10 cellular contexts compared by ENCODE assay signal in genomic region chr3:58025824-58026579, GRCh38. TPM values are rescaled to one million over a fixed set of nuclear protein-coding genes. Genes with fewer than 3 reads are reported as not detected.
DNase-seq lines count a peak whose midpoint lies in the region; ATAC-seq and TF ChIP-seq lines count a peak whose summit lies in the region.
"Had no signal": no experiment of that assay in that cellular context is flagged by ENCODE, and none has a peak within 500 bp of the region (broad histone marks: within the 10 kb centered on the region; RNA-seq: fewer than 3 reads in every experiment).

No MANE protein-coding gene starts in this region.

- no peak for ATAC-seq in CD4-positive, CD25-positive, alpha-beta regulatory T cell (ENCODE audit: low read depth in 2 of 2)
- ATAC-seq in right lobe of liver: peak; percentile 67 to 78 (median 71)

- peaks cover 19 to 54% (median 35%) of the 10 kb centered on the region in 4 donors for H3K4me1 Mint-ChIP-seq in CD4-positive, CD25-positive, alpha-beta regulatory T cell
- H3K4me1 Mint-ChIP-seq in CD8-positive, alpha-beta memory T cell: peaks cover 0 to 11% (median 5%) of the 10 kb centered on the region in 3 donors
- peaks cover 19% of the 10 kb centered on the region for H3K4me1 Mint-ChIP-seq in activated CD4-positive, alpha-beta T cell treated with anti-CD3 and anti-CD28 coated beads, Interleukin-2, amount 10 ng/mL, durations not matched to agents 7 days and 5 days
- H3K4me1 Mint-ChIP-seq: activated B cell treated with CpG ODN at 0.5 μM for 24 hours had no signal

- H3K4me1 ChIP-seq in CD4-positive, CD25-positive, alpha-beta regulatory T cell (ENCODE audit: control insufficient read depth, insufficient read depth, low read length, poor library complexity, severe bottlenecking): peaks cover 7% of the 10 kb centered on the region
- H3K4me1 ChIP-seq in ascending aorta: peaks cover 0 to 42% of the 10 kb centered on the region in 2 donors
- H3K4me1 ChIP-seq in right lobe of liver: peaks cover 0 to 45% (median 23%) of the 10 kb centered on the region in 4 donors
- H3K4me1 ChIP-seq in CD8-positive, alpha-beta memory T cell (ENCODE audit: insufficient read depth, low read length): no peaks in the 10 kb centered on the region
- no peaks in the 10 kb centered on the region for H3K4me1 ChIP-seq in BE2C

- no peak overlapping the region for H3K4me3 ChIP-seq in CD4-positive, CD25-positive, alpha-beta regulatory T cell (ENCODE audit: low read depth, low read length)
- peak overlapping the region in 1 of 2 donors; percentile 34 for H3K4me3 ChIP-seq in ascending aorta
- peak overlapping the region in 1 of 3 donors; percentile 9 for H3K4me3 ChIP-seq in right lobe of liver
- no peak overlapping the region for H3K4me3 ChIP-seq in CD8-positive, alpha-beta memory T cell (ENCODE audit: low read length)
- H3K4me3 ChIP-seq in BE2C (ENCODE audit: low read depth, low read length): no peak overlapping the region

- H3K27ac ChIP-seq in CD4-positive, CD25-positive, alpha-beta regulatory T cell (ENCODE audit: insufficient read depth, low read length, poor library complexity, severe bottlenecking): no peak overlapping the region
- H3K27ac ChIP-seq in ascending aorta: peak overlapping the region; percentile 63 to 81
- H3K27ac ChIP-seq in right lobe of liver: peak overlapping the region in 2 of 3 donors; percentile 52 to 61
- H3K27ac ChIP-seq in CD8-positive, alpha-beta memory T cell (ENCODE audit: low read depth, low read length): no peak overlapping the region

- DNase-seq in CD4-positive, CD25-positive, alpha-beta regulatory T cell: no peak
- DNase-seq in NCI-H128 (lab: John Stamatoyannopoulos, UW; ENCODE audit: unreplicated experiment) (peak; percentile 67), ascending aorta (ENCODE audit: low spot score in 2 of 2) (no peak), right lobe of liver (peak in 1 of 3 donors; percentile 66), BE2C (no peak)
- DNase-seq in effector CD8-positive, alpha-beta T cell (lab: John Stamatoyannopoulos, UW): no peak
- DNase-seq in CD8-positive, alpha-beta memory T cell: no peak
- no peak for DNase-seq in activated CD4-positive, alpha-beta T cell treated with anti-CD3 and anti-CD28 coated beads, Interleukin-2, amount 10 ng/mL, durations not matched to agents 7 days and 5 days
- DNase-seq: activated B cell treated with CpG ODN at 0.5 μM for 24 hours; stimulated activated CD4-positive, alpha-beta T cell treated with anti-CD3 and anti-CD28 coated beads, Interleukin-1b, Interleukin-23, amount 100 ng/mL, for 48 hours had no signal

- POLR2A ChIA-PET in CD8-positive, alpha-beta memory T cell (lab: Charles Lee): no interaction called here
- POLR2A ChIA-PET in activated CD4-positive, alpha-beta T cell treated with anti-CD3 and anti-CD28 coated beads, Interleukin-2, amount 10 ng/mL, durations not matched to agents 7 days and 5 days (lab: Charles Lee): no interaction called here

- H3K9me3 Mint-ChIP-seq in CD4-positive, CD25-positive, alpha-beta regulatory T cell: no peaks in the 10 kb centered on the region
- H3K9me3 Mint-ChIP-seq in CD8-positive, alpha-beta memory T cell: no peaks in the 10 kb centered on the region
- no peaks in the 10 kb centered on the region for H3K9me3 Mint-ChIP-seq in activated CD4-positive, alpha-beta T cell treated with anti-CD3 and anti-CD28 coated beads, Interleukin-2, amount 10 ng/mL, durations not matched to agents 7 days and 5 days
- H3K9me3 Mint-ChIP-seq: activated B cell treated with CpG ODN at 0.5 μM for 24 hours had no signal

- H3K27me3 Mint-ChIP-seq in CD4-positive, CD25-positive, alpha-beta regulatory T cell: no peaks in the 10 kb centered on the region
- no peaks in the 10 kb centered on the region for H3K27me3 Mint-ChIP-seq in CD8-positive, alpha-beta memory T cell
- no peaks in the 10 kb centered on the region for H3K27me3 Mint-ChIP-seq in activated CD4-positive, alpha-beta T cell treated with anti-CD3 and anti-CD28 coated beads, Interleukin-2, amount 10 ng/mL, durations not matched to agents 7 days and 5 days
- H3K27me3 Mint-ChIP-seq: activated B cell treated with CpG ODN at 0.5 μM for 24 hours had no signal

- TF ChIP-seq POLR2A in right lobe of liver (IDR thresholded peaks at IDR 0.05): no peak

- H3K27ac Mint-ChIP-seq in CD4-positive, CD25-positive, alpha-beta regulatory T cell: peak overlapping the region in 2 of 3 donors; percentile 74 to 87
- H3K27ac Mint-ChIP-seq in CD8-positive, alpha-beta memory T cell: peak overlapping the region in 2 of 8 donors; percentile 14 to 31
- no peak overlapping the region for H3K27ac Mint-ChIP-seq in activated CD4-positive, alpha-beta T cell treated with anti-CD3 and anti-CD28 coated beads, Interleukin-2, amount 10 ng/mL, durations not matched to agents 7 days and 5 days
- H3K27ac Mint-ChIP-seq: activated B cell treated with CpG ODN at 0.5 μM for 24 hours had no signal

- H3K36me3 ChIP-seq in CD4-positive, CD25-positive, alpha-beta regulatory T cell (ENCODE audit: control insufficient read depth, insufficient read depth, low read length): no peaks in the 10 kb centered on the region
- no peaks in the 10 kb centered on the region for H3K36me3 ChIP-seq in ascending aorta
- H3K36me3 ChIP-seq in right lobe of liver: no peaks in the 10 kb centered on the region
- no peaks in the 10 kb centered on the region for H3K36me3 ChIP-seq in CD8-positive, alpha-beta memory T cell (ENCODE audit: insufficient read depth, low read length)
- no peaks in the 10 kb centered on the region for H3K36me3 ChIP-seq in BE2C

- H3K4me3 Mint-ChIP-seq in CD4-positive, CD25-positive, alpha-beta regulatory T cell: no peak overlapping the region
- H3K4me3 Mint-ChIP-seq in CD8-positive, alpha-beta memory T cell: no peak overlapping the region
- no peak overlapping the region for H3K4me3 Mint-ChIP-seq in activated CD4-positive, alpha-beta T cell treated with anti-CD3 and anti-CD28 coated beads, Interleukin-2, amount 10 ng/mL, durations not matched to agents 7 days and 5 days
- H3K4me3 Mint-ChIP-seq: activated B cell treated with CpG ODN at 0.5 μM for 24 hours had no signal

- H3K27me3 ChIP-seq in CD4-positive, CD25-positive, alpha-beta regulatory T cell (ENCODE audit: control insufficient read depth, insufficient read depth, low read length): no peaks in the 10 kb centered on the region
- H3K27me3 ChIP-seq in ascending aorta: no peaks in the 10 kb centered on the region
- H3K27me3 ChIP-seq in right lobe of liver: no peaks in the 10 kb centered on the region
- no peaks in the 10 kb centered on the region for H3K27me3 ChIP-seq in CD8-positive, alpha-beta memory T cell (ENCODE audit: insufficient read depth, low read length, poor library complexity, severe bottlenecking)
- no peaks in the 10 kb centered on the region for H3K27me3 ChIP-seq in BE2C

- H3K36me3 Mint-ChIP-seq in CD4-positive, CD25-positive, alpha-beta regulatory T cell: peaks cover 3% of the 10 kb centered on the region
- H3K36me3 Mint-ChIP-seq in CD8-positive, alpha-beta memory T cell: peaks cover 0 to 2% (median 0%) of the 10 kb centered on the region in 3 donors
- no peaks in the 10 kb centered on the region for H3K36me3 Mint-ChIP-seq in activated CD4-positive, alpha-beta T cell treated with anti-CD3 and anti-CD28 coated beads, Interleukin-2, amount 10 ng/mL, durations not matched to agents 7 days and 5 days (ENCODE audit: low read depth)

- WGBS in right lobe of liver (ENCODE audit: insufficient coverage, low coverage, low lambda C conversion rate, missing lambda C conversion rate): 19% methylated on average over 9 of the region's 12 CpGs

- intact Hi-C loops in ascending aorta (cut with DNase I) (no loop called here), right lobe of liver (cut with DNase I) (no loop called here)

- CTCF ChIA-PET in CD8-positive, alpha-beta memory T cell (lab: Charles Lee): no interaction called here
- CTCF ChIA-PET in activated CD4-positive, alpha-beta T cell treated with anti-CD3 and anti-CD28 coated beads, Interleukin-2, amount 10 ng/mL, durations not matched to agents 7 days and 5 days (lab: Charles Lee): interaction anchor here (0.6 to 3.4 kb wide), 5 partner anchors 9 to 136 kb away, joined by 3 to 9 read pairs (median 4); no protein-coding TSS in a partner anchor

- no peak for TF ChIP-seq CTCF in ascending aorta (IDR thresholded peaks at IDR 0.05)
- no peak for TF ChIP-seq CTCF in right lobe of liver (IDR thresholded peaks at IDR 0.05)
- TF ChIP-seq CTCF in BE2C (IDR thresholded peaks at IDR 0.05; ENCODE audit: low read depth, low read length): no peak

- no peaks in the 10 kb centered on the region for H3K9me3 ChIP-seq in CD4-positive, CD25-positive, alpha-beta regulatory T cell (ENCODE audit: control insufficient read depth in 2 of 2, low read length in 2 of 2)
- H3K9me3 ChIP-seq in ascending aorta (no peaks in the 10 kb centered on the region), right lobe of liver (no peaks in the 10 kb centered on the region), BE2C (no peaks in the 10 kb centered on the region)
- no peaks in the 10 kb centered on the region for H3K9me3 ChIP-seq in CD8-positive, alpha-beta memory T cell (ENCODE audit: low read length)

RNA-seq across cellular contexts. Expression of gene FLNB, which starts 17.8 kb away (rescaled TPM):
- total RNA-seq in CD4-positive, CD25-positive, alpha-beta regulatory T cell: 40.8 TPM
- polyA plus RNA-seq in CD4-positive, CD25-positive, alpha-beta regulatory T cell: 10 to 100 TPM in 2 of 4 donors, 1 to 10 TPM in 2; 8.9 to 14.9 (median 12.2) TPM
- total RNA-seq in ascending aorta (144 TPM), right lobe of liver (100 to 1,000 TPM in 2 of 6 experiments, 10 to 100 TPM in 4; 48.4 to 109 (median 97.8) TPM)
- total RNA-seq in CD8-positive, alpha-beta memory T cell: 10 to 100 TPM; 11.5 to 12.8 TPM
- 12.2 TPM for polyA plus RNA-seq in CD8-positive, alpha-beta memory T cell
- polyA plus RNA-seq in BE2C (2012; ENCODE audit: insufficient read depth, insufficient read length, low read depth): 20.1 TPM
- 10 to 100 TPM; 27.2 to 28.1 TPM for total RNA-seq in activated CD4-positive, alpha-beta T cell treated with anti-CD3 and anti-CD28 coated beads, Interleukin-2, amount 10 ng/mL, durations not matched to agents 7 days and 5 days

Comparison
In these comparisons a context has a peak if more than half of its experiments do, and no peak if none do; other contexts are left out.
1. ATAC-seq: peak in right lobe of liver (4 of 4); none in CD4-positive, CD25-positive, alpha-beta regulatory T cell (0 of 2).
2. H3K27ac ChIP-seq: peak in ascending aorta (2 of 2) and right lobe of liver (2 of 3); none in CD4-positive, CD25-positive, alpha-beta regulatory T cell (single experiment) and CD8-positive, alpha-beta memory T cell (single experiment).